In genomic region chr15:55846108-55846707, GRCh38 we compare ENCODE assay signal across 8 cellular contexts.
A peak's percentile ranks its signal among the peaks of the same experiment; 100 is the strongest.
DNase-seq lines count a peak whose midpoint lies in the region; ATAC-seq and TF ChIP-seq lines count a peak whose summit lies in the region.

No MANE protein-coding gene starts in this region.

- no peaks in the 10 kb centered on the region for H3K27me3 ChIP-seq in Peyer's patch

- DNase-seq in EL (peak; percentile 79), KG1 (lab: John Stamatoyannopoulos, UW) (peak; percentile 13), Peyer's patch (peak in 1 of 3 donors; percentile 57), brain pericyte (ENCODE audit: low read depth, low spot score) (peak; percentile 27), inferior parietal cortex (ENCODE audit: extremely low spot score) (peak; percentile 93), GF-D8 (lab: John Stamatoyannopoulos, UW) (no peak)
- peak in 2 of 3 donors; percentile 2 to 5 for DNase-seq in stimulated activated CD4-positive, alpha-beta T cell treated with anti-CD3 and anti-CD28 coated beads, TNF-alpha, amount 100 ng/mL, for 1 hour (ENCODE audit: low read depth in 3 of 3, low spot score in 1 of 3)

- TF ChIP-seq POLR2A in Peyer's patch (IDR thresholded peaks at IDR 0.05) = no peak

- peak; percentile 25 to 85 (median 80) for TF ChIP-seq CTCF in Peyer's patch (IDR thresholded peaks at IDR 0.05)

- peaks cover 0 to 68% (median 0%) of the 10 kb centered on the region in 3 donors for H3K36me3 ChIP-seq in Peyer's patch

- peak; percentile 86 for ATAC-seq in GM19467 (IDR thresholded peaks at IDR 0.05; ENCODE audit: unreplicated experiment)

- H3K4me1 ChIP-seq in Peyer's patch = no peaks in the 10 kb centered on the region

- no peak overlapping the region for H3K4me3 ChIP-seq in Peyer's patch

- H3K27ac ChIP-seq in Peyer's patch = no peak overlapping the region

- H3K9me3 ChIP-seq in Peyer's patch = no peaks in the 10 kb centered on the region
